In genomic region chr6:52564856-52565255, GRCh38 we compare ENCODE assay signal across 1 cellular context.
TF ChIP-seq lines count a peak whose summit lies in the region.

No MANE protein-coding gene starts in this region.

TF ChIP-seq in HepG2, 621 proteins besides CTCF, POLR2A, EP300 and RAD21 (continued from another document and continues in another):
- TF ChIP-seq RERE (CRISPR knock-in tag; IDR thresholded peaks at IDR 0.05; ENCODE audit: low read depth) (no peak), RARA (CRISPR knock-in tag; IDR thresholded peaks at IDR 0.05) (peak; percentile 77), ZSCAN25 (CRISPR knock-in tag; IDR thresholded peaks at IDR 0.05) (peak; percentile 94), TCF7 (IDR thresholded peaks at IDR 0.05; ENCODE audit: low read depth) (peak; percentile 55), ZSCAN20 (CRISPR knock-in tag; IDR thresholded peaks at IDR 0.05; ENCODE audit: borderline replicate concordance) (no peak), ZIK1 (CRISPR knock-in tag; IDR thresholded peaks at IDR 0.05; ENCODE audit: borderline replicate concordance, low read depth) (no peak), SRSF9 (IDR thresholded peaks at IDR 0.05; ENCODE audit: borderline replicate concordance, insufficient read depth, low read depth, low read length, poor library complexity, severe bottlenecking) (no peak), SMAD3 (CRISPR knock-in tag; IDR thresholded peaks at IDR 0.05) (no peak), NCOR1 (IDR thresholded peaks at IDR 0.05; ENCODE audit: borderline replicate concordance, low read length) (peak; percentile 41; the same call in 1 of the 2 replicates), SNRNP70 (IDR thresholded peaks at IDR 0.05; ENCODE audit: low read depth, low read length) (no peak), HNRNPUL1 (IDR thresholded peaks at IDR 0.05; ENCODE audit: low read depth, low read length) (no peak), PAXIP1 (CRISPR knock-in tag; conservative IDR thresholded peaks at IDR 0.05) (peak; percentile 68; the same call in 1 of the 2 replicates), ZNF766 (CRISPR knock-in tag; IDR thresholded peaks at IDR 0.05; ENCODE audit: borderline replicate concordance) (no peak), ZNF564 (CRISPR knock-in tag; IDR thresholded peaks at IDR 0.05) (no peak), ARID5B (CRISPR knock-in tag; IDR thresholded peaks at IDR 0.05) (peak; percentile 49), ZFYVE20 (CRISPR knock-in tag; IDR thresholded peaks at IDR 0.05; ENCODE audit: borderline replicate concordance, low read depth) (no peak), DNMT3B (CRISPR knock-in tag; conservative IDR thresholded peaks at IDR 0.05) (no peak), EEA1 (CRISPR knock-in tag; IDR thresholded peaks at IDR 0.05; ENCODE audit: borderline replicate concordance) (no peak), HOXA3 (CRISPR knock-in tag; IDR thresholded peaks at IDR 0.05) (peak; percentile 33; the same call in 1 of the 2 replicates), MLX (CRISPR knock-in tag; IDR thresholded peaks at IDR 0.05) (no peak), RCOR2 (CRISPR knock-in tag; IDR thresholded peaks at IDR 0.05) (no peak), POGZ (CRISPR knock-in tag; IDR thresholded peaks at IDR 0.05) (0 out of 2 replicates have a peak, but pooled peaks have one; percentile 24), HNRNPK (IDR thresholded peaks at IDR 0.05; ENCODE audit: low read depth, low read length, poor library complexity, severe bottlenecking) (no peak), XRCC5 (optimal IDR thresholded peaks at IDR 0.05; ENCODE audit: low read length) (no peak), ZNF777 (CRISPR knock-in tag; IDR thresholded peaks at IDR 0.05) (no peak), ZNF788 (CRISPR knock-in tag; IDR thresholded peaks at IDR 0.05; ENCODE audit: borderline replicate concordance) (no peak), GATAD2A (CRISPR knock-in tag; IDR thresholded peaks at IDR 0.05) (peak; percentile 26; the same call in 1 of the 2 replicates), HMGXB3 (CRISPR knock-in tag; IDR thresholded peaks at IDR 0.05; ENCODE audit: borderline replicate concordance) (no peak), ZNF619 (CRISPR knock-in tag; IDR thresholded peaks at IDR 0.05) (no peak; the same call in 1 of the 2 replicates), MTA1 (CRISPR knock-in tag; IDR thresholded peaks at IDR 0.05; ENCODE audit: borderline replicate concordance) (0 out of 2 replicates have a peak, but pooled peaks have one; percentile 45), ZNF274 (CRISPR knock-in tag; IDR thresholded peaks at IDR 0.05) (0 out of 2 replicates have a peak, but pooled peaks have one; percentile 23), ZBTB44 (CRISPR knock-in tag; IDR thresholded peaks at IDR 0.05) (no peak), HNF4A (CRISPR knock-in tag; IDR thresholded peaks at IDR 0.05) (peak; percentile 87), HIC2 (CRISPR knock-in tag; IDR thresholded peaks at IDR 0.05; ENCODE audit: low read depth) (no peak), ATF2 (CRISPR knock-in tag; IDR thresholded peaks at IDR 0.05) (no peak)
